In genomic region chr7:22372863-22373262, GRCh38 we compare ENCODE assay signal across 23 cellular contexts. TPM values are rescaled to one million over a fixed set of nuclear protein-coding genes. Genes with fewer than 3 reads are reported as not detected.
DNase-seq lines count a peak whose midpoint lies in the region; ATAC-seq, FAIRE-seq and TF ChIP-seq lines count a peak whose summit lies in the region.
"Had no signal": no experiment of that assay in that cellular context is flagged by ENCODE, and none has a peak within 500 bp of the region (broad histone marks: within the 10 kb centered on the region; RNA-seq: fewer than 3 reads in every experiment).

No MANE protein-coding gene starts in this region.

- no peak overlapping the region for H3K14ac ChIP-seq in H1 (ENCODE audit: insufficient read length)

- TF ChIP-seq RAD21 in H1 (IDR thresholded peaks at IDR 0.05 in 1 of 2, conservative IDR thresholded peaks at IDR 0.05 in 1 of 2; ENCODE audit: low read depth in 2 of 2, low read length in 2 of 2) = no peak
- TF ChIP-seq RAD21 in SK-N-SH (IDR thresholded peaks at IDR 0.05; ENCODE audit: low read length) = no peak

- H2AFZ ChIP-seq in H1 (ENCODE audit: low read length) (0 out of 2 replicates have a peak overlapping the region, but pooled peaks have one; percentile 60), parathyroid adenoma (peak overlapping the region; percentile 23), SK-N-SH (ENCODE audit: low read depth) (no peak overlapping the region)

- no peak overlapping the region for H2AK5ac ChIP-seq in H1 (ENCODE audit: low read depth, low read length)

- no peak overlapping the region for H2BK15ac ChIP-seq in H1 (ENCODE audit: low read length)

- H4K91ac ChIP-seq in H1 (replicated peaks; ENCODE audit: insufficient read length, low read length) = no peak overlapping the region

- no peak overlapping the region for H4K5ac ChIP-seq in H1 (ENCODE audit: insufficient read length, low read depth, low read length)

- H3K4me2 ChIP-seq in H1 (ENCODE audit: insufficient read depth in 1 of 2, low read depth in 2 of 2, low read length in 2 of 2) (no peak overlapping the region), parathyroid adenoma (ENCODE audit: low read length) (no peak overlapping the region), SK-N-SH (no peak overlapping the region)

- no peaks in the 10 kb centered on the region for H3K9me2 ChIP-seq in SK-N-SH

- no peaks in the 10 kb centered on the region for H3K4me1 ChIP-seq in H1 (replicated peaks in 1 of 4; ENCODE audit: control insufficient read depth in 3 of 4, insufficient read depth in 4 of 4, low read length in 3 of 4)
- peaks cover 3% of the 10 kb centered on the region for H3K4me1 ChIP-seq in parathyroid adenoma
- peaks cover 0 to 22% of the 10 kb centered on the region in 2 experiments; a peak in 3 of 4 replicates for H3K4me1 ChIP-seq in SK-N-SH (ENCODE audit: control insufficient read depth in 1 of 2, insufficient read depth in 2 of 2, low read depth in 1 of 2, low read length in 1 of 2)
- H3K4me1 ChIP-seq: SJSA1 had no signal

- TF ChIP-seq EP300 in H1 (IDR thresholded peaks at IDR 0.05; ENCODE audit: borderline replicate concordance in 1 of 2, low read depth in 2 of 2, low read length in 2 of 2) (no peak), SK-N-SH (IDR thresholded peaks at IDR 0.05; ENCODE audit: borderline replicate concordance in 1 of 2, low read depth in 1 of 2, low read length in 1 of 2) (no peak)

- H3K4ac ChIP-seq in H1 (replicated peaks; ENCODE audit: insufficient read length, low read depth, low read length) = no peak overlapping the region

- no peak for TF ChIP-seq CTCF in H1 (IDR thresholded peaks at IDR 0.05; ENCODE audit: control extremely low read depth in 1 of 3, insufficient read depth in 1 of 3, low read depth in 1 of 3, low read length in 3 of 3)
- no peak for TF ChIP-seq CTCF in parathyroid adenoma (IDR thresholded peaks at IDR 0.05)
- no peak for TF ChIP-seq CTCF in SK-N-SH (IDR thresholded peaks at IDR 0.05)

- H2BK120ac ChIP-seq in H1 (replicated peaks; ENCODE audit: low read depth, low read length) = no peak overlapping the region

- H3K56ac ChIP-seq in H1 (replicated peaks; ENCODE audit: insufficient read length, low read depth, low read length) = no peak overlapping the region

- H4K20me1 ChIP-seq in H1 (replicated peaks in 1 of 2; ENCODE audit: control insufficient read depth in 1 of 2, insufficient read depth in 2 of 2, low read length in 2 of 2) = no peaks in the 10 kb centered on the region
- no peaks in the 10 kb centered on the region for H4K20me1 ChIP-seq in SK-N-SH (ENCODE audit: insufficient read depth)
- H4K20me1 ChIP-seq: BLaER1 treated with 17β-estradiol and CSF1 and Interleukin-3, amounts not matched to agents 10 nM and 100 nM had no signal

- H3K9ac ChIP-seq in H1 (replicated peaks in 1 of 4; ENCODE audit: extremely low read depth in 1 of 4, low read depth in 3 of 4, low read length in 3 of 4) (no peak overlapping the region), parathyroid adenoma (no peak overlapping the region), SK-N-SH (no peak overlapping the region)
- H3K9ac ChIP-seq: BLaER1 treated with 17β-estradiol and CSF1 and Interleukin-3, amounts not matched to agents 10 nM and 100 nM had no signal

- POLR2A ChIA-PET in H1 (lab: Charles Lee; ENCODE audit: partially characterized antibody) = no interaction called here
- POLR2A ChIA-PET in SK-N-SH (lab: Yijun Ruan, JAX) = interaction anchor here (0.8 kb wide), 1 partner anchor 10 kb away, joined by 3 read pairs; no protein-coding TSS in a partner anchor

- H2BK5ac ChIP-seq in H1 (ENCODE audit: low read depth, low read length) = no peak overlapping the region

- DNase-seq in DMS153 treated with DMSO at 0.1 percent for 48 hours (lab: John Stamatoyannopoulos, UW; ENCODE audit: unreplicated experiment) (peak; percentile 43), NCI-H510A (lab: John Stamatoyannopoulos, UW) (peak; percentile 9), H1 (ENCODE audit: low read depth in 1 of 2, low spot score in 2 of 2) (no peak), SK-N-SH (no peak), activated gamma-delta T cell treated with Interleukin-2 at 50 U/mL for 16 hours (no peak)
- no peak for DNase-seq in stimulated activated CD4-positive, alpha-beta T cell treated with anti-CD3 and anti-CD28 coated beads, Interleukin-4, amount 100 ng/mL, for 24 hours
- DNase-seq: activated CD4-positive, alpha-beta T cell treated with anti-CD3 and anti-CD28 coated beads, Interleukin-2, amount 50 U/mL, for 4 hours; activated CD8-positive, alpha-beta memory T cell treated with anti-CD3 and anti-CD28 coated beads, Interleukin-2, amount 50 U/mL, for 48 hours; anterior cingulate cortex; caudate nucleus; COR-L47; GOT3; left ventricle myocardium inferior; midbrain; NCI-H1694; ovary; stimulated activated CD4-positive, alpha-beta T cell treated with anti-CD3 and anti-CD28 coated beads, Interleukin-2, amount 100 ng/mL, for 24 hours; T-cell had no signal

- no peak overlapping the region for H2BK12ac ChIP-seq in H1 (ENCODE audit: low read depth, low read length)

- no peak overlapping the region for H2BK20ac ChIP-seq in H1 (ENCODE audit: low read length)

- CTCF ChIA-PET in H1 (lab: Charles Lee; ENCODE audit: partially characterized antibody) = interaction anchor here (1.0 to 1.6 kb wide), 3 partner anchors 12 to 263 kb away, joined by 3 to 4 read pairs (median 4); no protein-coding TSS in a partner anchor
- CTCF ChIA-PET in SK-N-SH (lab: Yijun Ruan, JAX) = interaction anchor here (0.5 to 2.4 kb wide), 3 partner anchors 10 to 80 kb away, joined by 3 to 5 read pairs (median 3); no protein-coding TSS in a partner anchor

- H3K9me3 ChIP-seq in H1 (ENCODE audit: insufficient read depth in 2 of 2, low read depth in 1 of 2, low read length in 1 of 2) (no peaks in the 10 kb centered on the region), parathyroid adenoma (ENCODE audit: control insufficient read depth, low read length) (no peaks in the 10 kb centered on the region), SK-N-SH (no peaks in the 10 kb centered on the region)
- H3K9me3 ChIP-seq: BLaER1 treated with 17β-estradiol and CSF1 and Interleukin-3, amounts not matched to agents 10 nM and 100 nM; left ventricle myocardium inferior; ovary; SJSA1 had no signal

- H3K27me3 ChIP-seq in H1 (replicated peaks in 1 of 4; ENCODE audit: control insufficient read depth in 3 of 4, extremely low read depth in 1 of 4, insufficient read depth in 3 of 4, low read length in 3 of 4) (no peaks in the 10 kb centered on the region), parathyroid adenoma (ENCODE audit: control insufficient read depth, insufficient read depth, low read length) (no peaks in the 10 kb centered on the region), SK-N-SH (ENCODE audit: insufficient read depth) (no peaks in the 10 kb centered on the region)
- H3K27me3 ChIP-seq: BLaER1 treated with 17β-estradiol and CSF1 and Interleukin-3, amounts not matched to agents 10 nM and 100 nM; ovary had no signal

- no peak overlapping the region for H4K8ac ChIP-seq in H1 (ENCODE audit: extremely low read depth, insufficient read depth, low read length)

- no peak overlapping the region for H3K23ac ChIP-seq in H1 (ENCODE audit: insufficient read length)

- ATAC-seq in GM21619 (IDR thresholded peaks at IDR 0.05; ENCODE audit: unreplicated experiment) = no peak
- ATAC-seq: activated T-helper 17 cell treated with anti-CD3 and anti-CD28 coated beads, Interleukin-2, amount 50 U/mL, for 72 hours; T-cell had no signal

- no peak for FAIRE-seq in H1 (lab: Jason Lieb, UNC)

- no peak overlapping the region for H3K18ac ChIP-seq in H1 (ENCODE audit: extremely low read depth, low read length)

- no peaks in the 10 kb centered on the region for H3K79me1 ChIP-seq in H1 (ENCODE audit: low read depth, low read length)

- no peaks in the 10 kb centered on the region for H3F3A ChIP-seq in SK-N-SH (replicated peaks; ENCODE audit: insufficient read depth)

- no peaks in the 10 kb centered on the region for H3K23me2 ChIP-seq in H1 (ENCODE audit: low read depth, low read length)

- H3K79me2 ChIP-seq in H1 (ENCODE audit: control insufficient read depth in 1 of 2, insufficient read depth in 2 of 2, low read length in 2 of 2) (no peaks in the 10 kb centered on the region), parathyroid adenoma (no peaks in the 10 kb centered on the region), SK-N-SH (ENCODE audit: insufficient read depth) (no peaks in the 10 kb centered on the region)

- WGBS in H1 (ENCODE audit: extremely low coverage in 1 of 2, insufficient coverage in 1 of 2, insufficient read length in 1 of 2, insufficient replicate concordance in 2 of 2, low coverage in 1 of 2, low lambda C conversion rate in 2 of 2, missing lambda C conversion rate in 1 of 2), 2 experiments = 89% methylated on average over 6 of the region's 6 CpGs; no CpG with 5 or more reads in 1 of the 2 experiments
- WGBS in SK-N-SH (ENCODE audit: low lambda C conversion rate) = 77% methylated on average over 6 of the region's 6 CpGs

- H3K27ac ChIP-seq in H1 (ENCODE audit: low read depth, low read length) (no peak overlapping the region), parathyroid adenoma (no peak overlapping the region), SK-N-SH (ENCODE audit: low read depth in 2 of 2, low read length in 1 of 2) (no peak overlapping the region)
- H3K27ac ChIP-seq: BLaER1 treated with 17β-estradiol and CSF1 and Interleukin-3, amounts not matched to agents 10 nM and 100 nM; left ventricle myocardium inferior; ovary; SJSA1 had no signal

- H3K4me3 ChIP-seq in H1 (ENCODE audit: extremely low read depth in 1 of 4, insufficient read depth in 2 of 4, low read depth in 3 of 4, low read length in 4 of 4) (no peak overlapping the region), parathyroid adenoma (ENCODE audit: low read depth, low read length) (no peak overlapping the region), SK-N-SH (ENCODE audit: low read depth in 2 of 2, low read length in 1 of 2) (no peak overlapping the region)
- H3K4me3 ChIP-seq: BLaER1 treated with 17β-estradiol and CSF1 and Interleukin-3, amounts not matched to agents 10 nM and 100 nM; left ventricle myocardium inferior; ovary; SJSA1 had no signal

- H3K36me3 ChIP-seq in H1 (ENCODE audit: control insufficient read depth in 2 of 4, insufficient read depth in 4 of 4, low read length in 3 of 4) (no peaks in the 10 kb centered on the region), parathyroid adenoma (ENCODE audit: control insufficient read depth, insufficient read depth, low read length) (no peaks in the 10 kb centered on the region), SK-N-SH (replicated peaks in 1 of 2; ENCODE audit: control insufficient read depth in 1 of 2, insufficient read depth in 2 of 2, low read length in 1 of 2) (no peaks in the 10 kb centered on the region)
- H3K36me3 ChIP-seq: BLaER1 treated with 17β-estradiol and CSF1 and Interleukin-3, amounts not matched to agents 10 nM and 100 nM; left ventricle myocardium inferior; ovary; SJSA1 had no signal

- no peak for TF ChIP-seq POLR2A in H1 (IDR thresholded peaks at IDR 0.05; ENCODE audit: control extremely low read depth in 1 of 2, low read depth in 2 of 2, low read length in 2 of 2)

RNA-seq across cellular contexts. Expression of gene RAPGEF5, which starts 15.9 kb away (rescaled TPM):
- total RNA-seq in H1 (2021; fragmentation: NEBNext Ultra II Directional; extraction: Animal tissue kit (Norgen Biotek cat#: 25700)) = 22.1 and 22.9 TPM in 2 replicates
- polyA plus RNA-seq in H1 (2011; rRNA removed) (2.4 and 4.4 TPM in 2 replicates), SK-N-SH (2012; rRNA removed) (1.2 and 1.8 TPM in 2 replicates)
- 3.9 TPM for polyA plus RNA-seq in H1 (2011; cell fraction: cytosol; rRNA removed)
- 7.7 TPM for polyA plus RNA-seq in H1 (2011; cell fraction: nucleus; rRNA removed)
- 6.0 to 7.7 TPM (median 6.6 TPM) in 4 replicates for polyA plus RNA-seq in H1 (2012, experiment 1 of 2)
- 0.41 TPM for polyA plus RNA-seq in H1 (2012, experiment 2 of 2)
- 7.0 TPM for polyA plus RNA-seq in H1 (2013, experiment 1 of 2)
- polyA plus RNA-seq in H1 (2013, experiment 2 of 2) = 6.5 TPM
- 22.0 and 36.0 TPM in 2 replicates for polyA minus RNA-seq in H1 (2011; rRNA and poly(A)+ RNA removed)
- polyA minus RNA-seq in H1 (2011; cell fraction: cytosol; rRNA and poly(A)+ RNA removed) = 19.2 TPM
- polyA minus RNA-seq in H1 (2011; cell fraction: nucleus; rRNA and poly(A)+ RNA removed) = 75.5 TPM
- 1.6 and 1.7 TPM in 2 replicates for polyA plus RNA-seq in SK-N-SH (2012; cell fraction: cytosol; rRNA removed)
- polyA plus RNA-seq in SK-N-SH (2012; cell fraction: nucleus; rRNA removed) = 2.2 and 3.3 TPM in 2 replicates

Comparison
In these comparisons a context has a peak if more than half of its experiments do, and no peak if none do; other contexts are left out.
1. DNase-seq: peak in DMS153 treated with DMSO at 0.1 percent for 48 hours (single experiment) and NCI-H510A (single experiment); none in H1 (0 of 2), stimulated activated CD4-positive, alpha-beta T cell treated with anti-CD3 and anti-CD28 coated beads, Interleukin-4, amount 100 ng/mL, for 24 hours (single experiment), SK-N-SH (single experiment) and activated gamma-delta T cell treated with Interleukin-2 at 50 U/mL for 16 hours (single experiment).